9 cellular contexts compared by ENCODE assay signal in the genomic region with DNA sequence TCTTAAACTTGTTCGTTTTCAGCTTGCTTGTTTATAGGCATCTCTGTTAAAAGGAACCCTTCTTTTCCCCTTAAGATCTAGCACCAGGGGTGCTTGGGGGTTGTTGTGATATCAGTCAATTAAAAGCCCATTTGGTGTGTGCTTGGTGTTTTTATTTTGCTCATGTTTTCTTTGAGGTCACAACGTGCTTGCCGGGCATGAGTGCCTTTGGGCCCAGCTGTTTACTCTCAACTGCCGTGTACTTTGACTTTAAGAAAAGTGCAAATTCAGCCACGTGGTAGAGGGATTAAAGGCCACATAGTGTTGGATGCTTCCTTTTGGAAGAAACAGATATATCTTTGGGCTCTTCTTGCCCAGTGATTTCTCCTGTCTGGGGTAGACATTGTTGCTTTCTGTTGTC. TPM values are rescaled to one million over a fixed set of nuclear protein-coding genes. Genes with fewer than 3 reads are reported as not detected.
DNase-seq lines count a peak whose midpoint lies in the region; ATAC-seq and TF ChIP-seq lines count a peak whose summit lies in the region.
"Had no signal": no experiment of that assay in that cellular context is flagged by ENCODE, and none has a peak within 500 bp of the region (broad histone marks: within the 10 kb centered on the region; RNA-seq: fewer than 3 reads in every experiment).

No MANE protein-coding gene starts in this region.

- peaks cover 7% of the 10 kb centered on the region for H3K36me3 Mint-ChIP-seq in IgD-negative memory B cell
- peaks cover 31% of the 10 kb centered on the region for H3K36me3 Mint-ChIP-seq in central memory CD8-positive, alpha-beta T cell (ENCODE audit: insufficient read depth)
- peaks cover 0 to 47% (median 11%) of the 10 kb centered on the region in 3 donors for H3K36me3 Mint-ChIP-seq in naive thymus-derived CD8-positive, alpha-beta T cell

- H3K27me3 Mint-ChIP-seq in IgD-negative memory B cell, result no peaks in the 10 kb centered on the region
- no peaks in the 10 kb centered on the region for H3K27me3 Mint-ChIP-seq in central memory CD8-positive, alpha-beta T cell
- H3K27me3 Mint-ChIP-seq in naive thymus-derived CD8-positive, alpha-beta T cell, result no peaks in the 10 kb centered on the region

- CTCF ChIA-PET in A673 (lab: Charles Lee), result no interaction called here

- H3K9me3 ChIP-seq in A673 (ENCODE audit: low read depth, low read length, poor library complexity, severe bottlenecking), result no peaks in the 10 kb centered on the region

- BruUV-seq in A673 (replicated peaks; lab: Mats Ljungman, UMichigan), result no TSS peak

- POLR2A ChIA-PET in A673 (lab: Charles Lee; ENCODE audit: low non-redundant PET), result no interaction called here
- POLR2A ChIA-PET in naive thymus-derived CD8-positive, alpha-beta T cell (lab: Charles Lee), result interaction anchor here (0.6 to 4.8 kb wide), 5 partner anchors 9 to 82 kb away, joined by 3 to 40 read pairs (median 9); partner anchors contain the start of genes ARID1A and PIGV

- H3K4me3 ChIP-seq in A673 (ENCODE audit: low read depth, low read length, poor library complexity, severe bottlenecking), result no peak overlapping the region

- no peaks in the 10 kb centered on the region for H3K27me3 ChIP-seq in A673 (replicated peaks; ENCODE audit: insufficient read depth, low read depth, low read length, poor library complexity)

- peaks cover 17% of the 10 kb centered on the region for H3K36me3 ChIP-seq in A673 (ENCODE audit: insufficient read depth, low read length, poor library complexity, severe bottlenecking)

- peaks cover 43% of the 10 kb centered on the region for H3K4me1 ChIP-seq in A673 (ENCODE audit: insufficient read depth, low read length, poor library complexity, severe bottlenecking)

- intact Hi-C loops in A673 (cut with micrococcal nuclease; ENCODE audit: unreplicated experiment), result no loop called here

- peak overlapping the region; percentile 42 to 78 (median 71) for H3K27ac Mint-ChIP-seq in IgD-negative memory B cell
- H3K27ac Mint-ChIP-seq in central memory CD8-positive, alpha-beta T cell (ENCODE audit: low read depth), result peak overlapping the region; percentile 5
- H3K27ac Mint-ChIP-seq in naive thymus-derived CD8-positive, alpha-beta T cell, result peak overlapping the region; percentile 20 to 84 (median 70)

- TF ChIP-seq CTCF in A673 (conservative IDR thresholded peaks at IDR 0.05; ENCODE audit: low read depth, low read length), result no peak

- H3K27ac ChIP-seq in A673 (ENCODE audit: low read depth, low read length, poor library complexity, severe bottlenecking), result peak overlapping the region; percentile 7

- no peak for ATAC-seq in central memory CD8-positive, alpha-beta T cell (replicated peaks; ENCODE audit: extremely low read depth, poor library complexity, severe bottlenecking)
- peak in 1 of 2 donors; percentile 7 for ATAC-seq in naive thymus-derived CD8-positive, alpha-beta T cell
- ATAC-seq in HG03139 (IDR thresholded peaks at IDR 0.05; ENCODE audit: unreplicated experiment), result no peak

- peaks cover 30 to 41% (median 40%) of the 10 kb centered on the region in 3 donors for H3K4me1 Mint-ChIP-seq in IgD-negative memory B cell
- H3K4me1 Mint-ChIP-seq in central memory CD8-positive, alpha-beta T cell, result peaks cover 44% of the 10 kb centered on the region
- peaks cover 27 to 50% (median 30%) of the 10 kb centered on the region in 4 donors for H3K4me1 Mint-ChIP-seq in naive thymus-derived CD8-positive, alpha-beta T cell

- DNase-seq in A673 (ENCODE audit: low spot score), result no peak
- DNase-seq in central memory CD8-positive, alpha-beta T cell (ENCODE audit: low spot score in 2 of 2), result no peak
- no peak for DNase-seq in naive thymus-derived CD8-positive, alpha-beta T cell
- DNase-seq in DMS79 treated with DMSO at 0.1 percent for 48 hours (lab: John Stamatoyannopoulos, UW), result no peak
- no peak for DNase-seq in NCI-H2196 treated with DMSO at 0.1 percent for 48 hours (lab: John Stamatoyannopoulos, UW; ENCODE audit: unreplicated experiment)
- DNase-seq in stimulated activated CD4-positive, alpha-beta T cell treated with anti-CD3 and anti-CD28 coated beads, Interleukin-2, amount 100 ng/mL, for 24 hours, result no peak
- DNase-seq: T-helper 9 cell had no signal

- H3K4me3 Mint-ChIP-seq in IgD-negative memory B cell, result peak overlapping the region; percentile 42 to 90 (median 60)
- peak overlapping the region; percentile 47 for H3K4me3 Mint-ChIP-seq in central memory CD8-positive, alpha-beta T cell
- H3K4me3 Mint-ChIP-seq in naive thymus-derived CD8-positive, alpha-beta T cell, result peak overlapping the region; percentile 27 to 73 (median 60)

- H3K9me3 Mint-ChIP-seq in IgD-negative memory B cell, result no peaks in the 10 kb centered on the region
- no peaks in the 10 kb centered on the region for H3K9me3 Mint-ChIP-seq in central memory CD8-positive, alpha-beta T cell
- H3K9me3 Mint-ChIP-seq in naive thymus-derived CD8-positive, alpha-beta T cell, result no peaks in the 10 kb centered on the region

RNA-seq across cellular contexts. Expression of gene ARID1A, which starts 10.5 kb away (rescaled TPM):
- total RNA-seq in A673 (2021), result 120 and 123 TPM in 2 replicates
- polyA plus RNA-seq in IgD-negative memory B cell, result 24.4 TPM
- 100 to 1,000 TPM; 123 TPM for total RNA-seq in naive thymus-derived CD8-positive, alpha-beta T cell
- 10 to 100 TPM; 21.2 to 32.0 (median 28.9) TPM for polyA plus RNA-seq in naive thymus-derived CD8-positive, alpha-beta T cell

Comparison
In these comparisons a context has a peak if more than half of its experiments do, and no peak if none do; other contexts are left out.
1. H3K27ac Mint-ChIP-seq: peak in every context shown above with its lines; median percentile 71 in IgD-negative memory B cell; 70 in naive thymus-derived CD8-positive, alpha-beta T cell; 5 in central memory CD8-positive, alpha-beta T cell.